ENCODE assay signal across 14 cellular contexts in the genomic region with DNA sequence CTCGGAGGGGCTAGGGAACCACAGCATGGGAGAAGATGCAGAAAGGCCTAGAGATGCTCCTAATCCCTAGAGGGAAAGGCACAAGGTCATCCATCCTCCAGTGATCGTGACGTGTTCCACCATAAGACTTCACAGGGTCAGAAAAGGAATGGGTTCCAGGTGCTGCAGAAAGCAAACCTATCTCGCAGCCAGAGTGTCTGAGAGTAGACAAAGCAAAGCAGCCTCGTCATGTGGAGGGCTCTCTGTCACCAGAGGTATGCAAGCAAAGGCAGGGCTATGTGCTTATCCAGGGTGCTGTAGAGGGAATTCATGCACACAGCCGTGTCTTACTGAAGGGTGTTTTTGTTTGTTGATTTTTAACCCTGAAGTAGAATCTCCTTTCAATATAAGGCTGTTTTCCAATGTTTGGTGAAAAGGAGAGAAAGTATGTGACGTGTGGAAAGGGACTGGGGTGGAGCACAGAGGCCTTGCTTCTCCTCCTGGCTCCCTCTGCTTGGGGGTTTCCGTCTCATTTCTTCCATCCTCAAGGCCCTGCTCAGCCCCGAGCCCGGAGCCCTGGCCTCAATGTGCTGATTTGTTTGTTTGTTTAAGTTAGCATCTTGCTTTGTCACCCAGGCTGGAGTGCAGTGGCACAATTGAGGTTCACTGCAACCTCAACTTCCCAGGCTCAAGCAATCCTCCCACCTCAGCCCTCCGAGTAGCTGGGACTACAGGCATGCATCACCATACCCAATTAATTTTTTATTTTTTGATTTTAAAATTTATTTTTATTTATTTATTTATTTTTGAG. TPM values are rescaled to one million over a fixed set of nuclear protein-coding genes. Genes with fewer than 3 reads are reported as not detected.
DNase-seq lines count a peak whose midpoint lies in the region; ATAC-seq and TF ChIP-seq lines count a peak whose summit lies in the region.
"Had no signal": no experiment of that assay in that cellular context is flagged by ENCODE, and none has a peak within 500 bp of the region (broad histone marks: within the 10 kb centered on the region; RNA-seq: fewer than 3 reads in every experiment).

No MANE protein-coding gene starts in this region.

- in situ Hi-C loops in G401 (cut with HindIII; ENCODE audit: low sequenced_read_pairs): no loop called here

- H3K27ac Mint-ChIP-seq in WTC11: no peak overlapping the region

- no peaks in the 10 kb centered on the region for H3K36me3 Mint-ChIP-seq in WTC11

- no peaks in the 10 kb centered on the region for H3K27me3 Mint-ChIP-seq in WTC11 (ENCODE audit: low read depth)

- POLR2A ChIA-PET in WTC11 (lab: Charles Lee): no interaction called here

- TF ChIP-seq CTCF in WTC11 (IDR thresholded peaks at IDR 0.05): no peak

- peaks cover 9% of the 10 kb centered on the region for H3K4me1 Mint-ChIP-seq in WTC11

- H3K4me3 Mint-ChIP-seq in WTC11: no peak overlapping the region

- intact Hi-C loops in cardiac septum (cut with DNase I) (no loop called here), left ventricle myocardium superior (cut with micrococcal nuclease) (no loop called here)

- ATAC-seq in left ventricle myocardium superior: no peak
- no peak for ATAC-seq in WTC11

- CTCF ChIA-PET in WTC11 (lab: Charles Lee): no interaction called here

- peak; percentile 70 for DNase-seq in cardiac septum (ENCODE audit: low spot score)
- no peak for DNase-seq in left ventricle myocardium superior
- peak; percentile 8 for DNase-seq in WTC11 (ENCODE audit: low spot score)
- peak; percentile 35 for DNase-seq in islet precursor cell
- no peak for DNase-seq in G401 (ENCODE audit: low spot score)
- DNase-seq in NCI-H1105 (lab: John Stamatoyannopoulos, UW): no peak
- DNase-seq in dermis blood vessel endothelial cell: no peak
- DNase-seq in stimulated activated CD4-positive, alpha-beta T cell treated with anti-CD3 and anti-CD28 coated beads, Interleukin-1b, Interleukin-23, amount 100 ng/mL, for 48 hours: no peak
- DNase-seq: left ventricle myocardium inferior, NCI-H2029 treated with DMSO at 0.1 percent for 48 hours, NCI-H774, SW 1271 had no signal

- no peaks in the 10 kb centered on the region for H3K9me3 Mint-ChIP-seq in WTC11

TF ChIP-seq in WTC11, 78 proteins besides CTCF, POLR2A, EP300 and RAD21 (continues in another document):
- no peak for TF ChIP-seq SOX15 (CRISPR knock-in tag; IDR thresholded peaks at IDR 0.05)
- TF ChIP-seq PRRX2 (CRISPR knock-in tag; IDR thresholded peaks at IDR 0.05): no peak
- TF ChIP-seq, protein P1, sequence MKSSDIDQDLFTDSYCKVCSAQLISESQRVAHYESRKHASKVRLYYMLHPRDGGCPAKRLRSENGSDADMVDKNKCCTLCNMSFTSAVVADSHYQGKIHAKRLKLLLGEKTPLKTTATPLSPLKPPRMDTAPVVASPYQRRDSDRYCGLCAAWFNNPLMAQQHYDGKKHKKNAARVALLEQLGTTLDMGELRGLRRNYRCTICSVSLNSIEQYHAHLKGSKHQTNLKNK (CRISPR knock-in tag; IDR thresholded peaks at IDR 0.05): no peak
- TF ChIP-seq TEAD1 (CRISPR knock-in tag; IDR thresholded peaks at IDR 0.05): no peak
- TF ChIP-seq ZNF423 (CRISPR knock-in tag; IDR thresholded peaks at IDR 0.05): no peak
- TF ChIP-seq, protein P2, sequence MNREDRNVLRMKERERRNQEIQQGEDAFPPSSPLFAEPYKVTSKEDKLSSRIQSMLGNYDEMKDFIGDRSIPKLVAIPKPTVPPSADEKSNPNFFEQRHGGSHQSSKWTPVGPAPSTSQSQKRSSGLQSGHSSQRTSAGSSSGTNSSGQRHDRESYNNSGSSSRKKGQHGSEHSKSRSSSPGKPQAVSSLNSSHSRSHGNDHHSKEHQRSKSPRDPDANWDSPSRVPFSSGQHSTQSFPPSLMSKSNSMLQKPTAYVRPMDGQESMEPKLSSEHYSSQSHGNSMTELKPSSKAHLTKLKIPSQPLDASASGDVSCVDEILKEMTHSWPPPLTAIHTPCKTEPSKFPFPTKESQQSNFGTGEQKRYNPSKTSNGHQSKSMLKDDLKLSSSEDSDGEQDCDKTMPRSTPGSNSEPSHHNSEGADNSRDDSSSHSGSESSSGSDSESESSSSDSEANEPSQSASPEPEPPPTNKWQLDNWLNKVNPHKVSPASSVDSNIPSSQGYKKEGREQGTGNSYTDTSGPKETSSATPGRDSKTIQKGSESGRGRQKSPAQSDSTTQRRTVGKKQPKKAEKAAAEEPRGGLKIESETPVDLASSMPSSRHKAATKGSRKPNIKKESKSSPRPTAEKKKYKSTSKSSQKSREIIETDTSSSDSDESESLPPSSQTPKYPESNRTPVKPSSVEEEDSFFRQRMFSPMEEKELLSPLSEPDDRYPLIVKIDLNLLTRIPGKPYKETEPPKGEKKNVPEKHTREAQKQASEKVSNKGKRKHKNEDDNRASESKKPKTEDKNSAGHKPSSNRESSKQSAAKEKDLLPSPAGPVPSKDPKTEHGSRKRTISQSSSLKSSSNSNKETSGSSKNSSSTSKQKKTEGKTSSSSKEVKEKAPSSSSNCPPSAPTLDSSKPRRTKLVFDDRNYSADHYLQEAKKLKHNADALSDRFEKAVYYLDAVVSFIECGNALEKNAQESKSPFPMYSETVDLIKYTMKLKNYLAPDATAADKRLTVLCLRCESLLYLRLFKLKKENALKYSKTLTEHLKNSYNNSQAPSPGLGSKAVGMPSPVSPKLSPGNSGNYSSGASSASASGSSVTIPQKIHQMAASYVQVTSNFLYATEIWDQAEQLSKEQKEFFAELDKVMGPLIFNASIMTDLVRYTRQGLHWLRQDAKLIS (CRISPR knock-in tag; IDR thresholded peaks at IDR 0.05; ENCODE audit: borderline replicate concordance): no peak
- no peak for TF ChIP-seq KAT7 (CRISPR knock-in tag; IDR thresholded peaks at IDR 0.05; ENCODE audit: borderline replicate concordance)
- TF ChIP-seq, protein P3, sequence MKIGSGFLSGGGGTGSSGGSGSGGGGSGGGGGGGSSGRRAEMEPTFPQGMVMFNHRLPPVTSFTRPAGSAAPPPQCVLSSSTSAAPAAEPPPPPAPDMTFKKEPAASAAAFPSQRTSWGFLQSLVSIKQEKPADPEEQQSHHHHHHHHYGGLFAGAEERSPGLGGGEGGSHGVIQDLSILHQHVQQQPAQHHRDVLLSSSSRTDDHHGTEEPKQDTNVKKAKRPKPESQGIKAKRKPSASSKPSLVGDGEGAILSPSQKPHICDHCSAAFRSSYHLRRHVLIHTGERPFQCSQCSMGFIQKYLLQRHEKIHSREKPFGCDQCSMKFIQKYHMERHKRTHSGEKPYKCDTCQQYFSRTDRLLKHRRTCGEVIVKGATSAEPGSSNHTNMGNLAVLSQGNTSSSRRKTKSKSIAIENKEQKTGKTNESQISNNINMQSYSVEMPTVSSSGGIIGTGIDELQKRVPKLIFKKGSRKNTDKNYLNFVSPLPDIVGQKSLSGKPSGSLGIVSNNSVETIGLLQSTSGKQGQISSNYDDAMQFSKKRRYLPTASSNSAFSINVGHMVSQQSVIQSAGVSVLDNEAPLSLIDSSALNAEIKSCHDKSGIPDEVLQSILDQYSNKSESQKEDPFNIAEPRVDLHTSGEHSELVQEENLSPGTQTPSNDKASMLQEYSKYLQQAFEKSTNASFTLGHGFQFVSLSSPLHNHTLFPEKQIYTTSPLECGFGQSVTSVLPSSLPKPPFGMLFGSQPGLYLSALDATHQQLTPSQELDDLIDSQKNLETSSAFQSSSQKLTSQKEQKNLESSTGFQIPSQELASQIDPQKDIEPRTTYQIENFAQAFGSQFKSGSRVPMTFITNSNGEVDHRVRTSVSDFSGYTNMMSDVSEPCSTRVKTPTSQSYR (CRISPR knock-in tag; IDR thresholded peaks at IDR 0.05): no peak
- TF ChIP-seq HMGA2 (CRISPR knock-in tag; IDR thresholded peaks at IDR 0.05): no peak
- no peak for TF ChIP-seq ZNF219 (CRISPR knock-in tag; IDR thresholded peaks at IDR 0.05; ENCODE audit: borderline replicate concordance)
- TF ChIP-seq FOXK1 (CRISPR knock-in tag; IDR thresholded peaks at IDR 0.05): no peak
- TF ChIP-seq NFE2L1 (CRISPR knock-in tag; IDR thresholded peaks at IDR 0.05): no peak
- TF ChIP-seq NR2C2 (CRISPR knock-in tag; IDR thresholded peaks at IDR 0.05): no peak
- no peak for TF ChIP-seq SMAD3 (CRISPR knock-in tag; IDR thresholded peaks at IDR 0.05; ENCODE audit: borderline replicate concordance)
- TF ChIP-seq RELA (CRISPR knock-in tag; IDR thresholded peaks at IDR 0.05; ENCODE audit: borderline replicate concordance): no peak
- TF ChIP-seq, protein P4, sequence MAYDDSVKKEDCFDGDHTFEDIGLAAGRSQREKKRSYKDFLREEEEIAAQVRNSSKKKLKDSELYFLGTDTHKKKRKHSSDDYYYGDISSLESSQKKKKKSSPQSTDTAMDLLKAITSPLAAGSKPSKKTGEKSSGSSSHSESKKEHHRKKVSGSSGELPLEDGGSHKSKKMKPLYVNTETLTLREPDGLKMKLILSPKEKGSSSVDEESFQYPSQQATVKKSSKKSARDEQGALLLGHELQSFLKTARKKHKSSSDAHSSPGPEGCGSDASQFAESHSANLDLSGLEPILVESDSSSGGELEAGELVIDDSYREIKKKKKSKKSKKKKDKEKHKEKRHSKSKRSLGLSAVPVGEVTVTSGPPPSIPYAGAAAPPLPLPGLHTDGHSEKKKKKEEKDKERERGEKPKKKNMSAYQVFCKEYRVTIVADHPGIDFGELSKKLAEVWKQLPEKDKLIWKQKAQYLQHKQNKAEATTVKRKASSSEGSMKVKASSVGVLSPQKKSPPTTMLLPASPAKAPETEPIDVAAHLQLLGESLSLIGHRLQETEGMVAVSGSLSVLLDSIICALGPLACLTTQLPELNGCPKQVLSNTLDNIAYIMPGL (CRISPR knock-in tag; IDR thresholded peaks at IDR 0.05): no peak

RNA-seq across cellular contexts. Expression of a gene that starts 3.0 kb away (rescaled TPM):
- total RNA-seq in cardiac septum: not detected
- total RNA-seq in left ventricle myocardium superior: not detected
- total RNA-seq in WTC11 (2021): not detected in 3 replicates
- total RNA-seq in G401 (2014; rRNA removed; shearing (Covaris generic)): not detected in 2 replicates
- total RNA-seq in dermis blood vessel endothelial cell: not detected in 2 replicates
- total RNA-seq: left ventricle myocardium inferior, MCF 10A, thoracic aorta had no signal

RNA-seq across cellular contexts. Expression of a gene that starts 57.3 kb away (rescaled TPM):
- total RNA-seq in cardiac septum (18.4 TPM), left ventricle myocardium superior (28.8 TPM), WTC11 (2021) (316 to 347 TPM (median 338 TPM) in 3 replicates), dermis blood vessel endothelial cell (38.7 and 69.9 TPM in 2 replicates)
- total RNA-seq in G401 (2014; rRNA removed; shearing (Covaris generic)): 232 and 273 TPM in 2 replicates

Comparison
In these comparisons a context has a peak if more than half of its experiments do, and no peak if none do; other contexts are left out.
1. DNase-seq: peak in cardiac septum (single experiment), WTC11 (single experiment) and islet precursor cell (single experiment); none in left ventricle myocardium superior (single experiment), G401 (single experiment), NCI-H1105 (single experiment), dermis blood vessel endothelial cell (single experiment) and stimulated activated CD4-positive, alpha-beta T cell treated with anti-CD3 and anti-CD28 coated beads, Interleukin-1b, Interleukin-23, amount 100 ng/mL, for 48 hours (single experiment).